Comparison of ENCODE assay signal across 17 cellular contexts in genomic region chr13:94609196-94609595, GRCh38.
"Had no signal": no experiment of that assay in that cellular context is flagged by ENCODE, and none has a peak within 500 bp of the region (broad histone marks: within the 10 kb centered on the region; RNA-seq: fewer than 3 reads in every experiment).

No MANE protein-coding gene starts in this region.

- H3K9me3 ChIP-seq: pancreas, upper lobe of right lung had no signal

- H3K27ac ChIP-seq: pancreas, upper lobe of right lung had no signal

- H3K27me3 ChIP-seq: pancreas, upper lobe of right lung had no signal

- DNase-seq: activated B cell treated with CpG ODN at 0.5 μM for 24 hours; activated CD4-positive, alpha-beta T cell treated with anti-CD3 and anti-CD28 coated beads for 36 hours; activated CD4-positive, alpha-beta T cell treated with anti-CD3 and anti-CD28 coated beads, Interleukin-2, amount 50 U/mL, for 4 hours; activated CD8-positive, alpha-beta memory T cell treated with anti-CD3 and anti-CD28 coated beads for 24 hours; activated CD8-positive, alpha-beta memory T cell treated with anti-CD3 and anti-CD28 coated beads, Interleukin-2, amount 50 U/mL, for 4 hours; activated naive CD4-positive, alpha-beta T cell; activated naive CD8-positive, alpha-beta T cell treated with anti-CD3 and anti-CD28 coated beads, Interleukin-2, amount 10 ng/mL, durations not matched to agents 7 days and 5 days; activated T-cell treated with anti-CD3 and anti-CD28 coated beads, Interleukin-2, amount 50 U/mL, for 4 hours; cortex of kidney; kidney; pancreas; stimulated activated CD4-positive, alpha-beta T cell treated with anti-CD3 and anti-CD28 coated beads, Interleukin-15, amount 100 ng/mL, for 24 hours; stimulated activated CD8-positive, alpha-beta memory T cell treated with anti-CD3 and anti-CD28 coated beads, Interleukin-4, amount 100 ng/mL, for 48 hours; stimulated activated naive B cell treated with anti-CD40 and anti-IgM and Interleukin-4, amounts not matched to agents 10 μg/mL and 1 μg/mL and 100 μg/mL, for 72 hours; upper lobe of right lung had no signal

- H3K4me1 ChIP-seq: pancreas, upper lobe of right lung had no signal

- ATAC-seq: activated CD4-positive, alpha-beta T cell treated with anti-CD3 and anti-CD28 coated beads for 36 hours; activated T-cell treated with anti-CD3 and anti-CD28 coated beads, Interleukin-2, amount 50 U/mL, for 4 hours; pancreas; sciatic nerve; stimulated activated naive B cell treated with anti-CD40 and anti-IgM and Interleukin-4, amounts not matched to agents 10 μg/mL and 1 μg/mL and 100 μg/mL, for 72 hours; upper lobe of right lung had no signal

- H3K4me3 ChIP-seq: pancreas, smooth muscle cell, upper lobe of right lung had no signal

- H3K4me2 ChIP-seq: smooth muscle cell had no signal
